Comparison of ENCODE assay signal across 19 cellular contexts in genomic region chr2:149832256-149832655, GRCh38.
"Had no signal": no experiment of that assay in that cellular context is flagged by ENCODE, and none has a peak within 500 bp of the region (broad histone marks: within the 10 kb centered on the region; RNA-seq: fewer than 3 reads in every experiment).

No MANE protein-coding gene starts in this region.

- H3K4me1 ChIP-seq: colonic mucosa, prostate gland, right lobe of liver, spleen, suprapubic skin, upper lobe of right lung had no signal

- H3K36me3 ChIP-seq: colonic mucosa, prostate gland, right lobe of liver, spleen, suprapubic skin, upper lobe of right lung had no signal

- H3K27ac ChIP-seq: colonic mucosa, prostate gland, right lobe of liver, spleen, suprapubic skin, upper lobe of right lung, VCaP had no signal

- DNase-seq: activated CD4-positive, alpha-beta memory T cell treated with anti-CD3 and anti-CD28 coated beads, Interleukin-2, amount 10 ng/mL, durations not matched to agents 7 days and 5 days; activated CD4-positive, alpha-beta T cell treated with anti-CD3 and anti-CD28 coated beads for 36 hours; activated gamma-delta T cell; activated naive CD8-positive, alpha-beta T cell treated with anti-CD3 and anti-CD28 coated beads, Interleukin-2, amount 10 ng/mL, durations not matched to agents 7 days and 5 days; activated T-cell treated with anti-CD3 and anti-CD28 coated beads, Interleukin-2, amount 50 U/mL, for 48 hours; aorta; colonic mucosa; effector CD4-positive, alpha-beta T cell; mucosa of descending colon; natural killer cell; right lobe of liver; spleen; stimulated activated naive CD4-positive, alpha-beta T cell treated with Interleukin-2 at 50 U/mL for 16 hours; T-cell; T1000; upper lobe of right lung had no signal

- H3K9me3 ChIP-seq: colonic mucosa, mucosa of descending colon, prostate gland, right lobe of liver, suprapubic skin, upper lobe of right lung had no signal

- H3K4me3 ChIP-seq: colonic mucosa, mucosa of descending colon, prostate gland, right lobe of liver, spleen, suprapubic skin, upper lobe of right lung had no signal

- H3K27me3 ChIP-seq: colonic mucosa, right lobe of liver, spleen, suprapubic skin, upper lobe of right lung had no signal

- ATAC-seq: activated CD4-positive, alpha-beta T cell treated with anti-CD3 and anti-CD28 coated beads for 36 hours; mucosa of descending colon; natural killer cell; T-cell; upper lobe of right lung had no signal
